8 cellular contexts compared by ENCODE assay signal in the genomic region with DNA sequence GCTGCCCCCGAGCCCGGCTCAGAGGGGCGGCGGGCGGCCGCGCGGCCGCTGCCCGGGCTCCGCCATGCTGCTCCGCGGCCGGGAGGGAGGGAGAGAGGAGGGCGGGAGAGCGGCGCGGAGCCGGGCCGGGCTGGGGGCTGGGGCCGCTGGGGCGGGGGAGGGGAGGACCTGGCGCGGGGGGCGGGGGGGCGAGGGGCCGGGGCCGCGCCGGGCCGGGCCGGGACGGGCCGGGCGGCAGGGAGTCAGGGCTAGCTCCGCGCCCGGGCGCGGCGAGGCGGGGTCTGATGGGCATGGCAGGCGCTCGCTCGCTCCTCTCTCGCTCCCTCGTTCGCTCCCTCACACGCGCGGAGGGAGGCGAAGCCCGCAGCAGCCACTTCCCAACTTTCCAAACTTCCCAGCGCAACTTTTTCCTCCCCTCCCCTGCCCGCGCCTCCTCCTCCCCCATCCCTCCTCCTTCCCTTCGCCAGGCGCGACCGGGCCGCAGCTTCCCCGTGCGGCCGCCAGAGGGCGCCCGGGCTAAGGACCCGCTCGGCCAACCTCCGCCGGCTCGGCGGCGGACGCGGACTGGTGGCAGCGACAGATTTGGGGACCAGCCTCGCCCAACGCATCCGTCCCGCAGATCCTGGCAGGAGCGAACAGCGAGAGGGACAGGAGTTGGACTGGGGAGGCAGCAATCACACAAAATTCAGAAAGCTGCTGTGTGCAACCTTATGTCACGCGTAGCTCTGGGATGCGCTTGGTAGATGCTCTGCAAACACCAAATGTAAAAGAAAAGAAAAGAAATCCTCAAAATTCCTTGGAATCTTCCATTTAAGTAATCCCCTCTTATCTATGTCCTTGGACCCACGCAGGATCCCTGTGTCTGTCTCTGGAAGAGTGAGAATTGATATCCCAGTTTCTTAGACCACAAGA. TPM values are rescaled to one million over a fixed set of nuclear protein-coding genes. Genes with fewer than 3 reads are reported as not detected.
DNase-seq lines count a peak whose midpoint lies in the region; ATAC-seq and TF ChIP-seq lines count a peak whose summit lies in the region.

A gene (minus strand): TSS at position 97 of the 912 bp plus-strand sequence.

- no peaks in the 10 kb centered on the region for H3K9me3 Mint-ChIP-seq in activated CD8-positive, alpha-beta T cell treated with anti-CD3 and anti-CD28 coated beads for 36 hours
- no peaks in the 10 kb centered on the region for H3K9me3 Mint-ChIP-seq in effector memory CD8-positive, alpha-beta T cell

- POLR2A ChIA-PET in activated CD8-positive, alpha-beta T cell treated with anti-CD3 and anti-CD28 coated beads for 36 hours (lab: Charles Lee), result interaction anchor here (0.9 kb wide), 1 partner anchor 11 kb away, joined by 3 read pairs; no protein-coding TSS in a partner anchor

- peak within 1 kb of the TSS; percentile 61 to 73 for H3K4me3 ChIP-seq in mesenchymal stem cell (ENCODE audit: insufficient read depth in 1 of 2, low read depth in 1 of 2, low read length in 2 of 2)

- H3K23ac ChIP-seq in mesenchymal stem cell (ENCODE audit: low read length in 2 of 2), result peak within 1 kb of the TSS in 1 of 2 experiments; percentile 28

- peak within 1 kb of the TSS; percentile 52 for H3K9ac ChIP-seq in mesenchymal stem cell (ENCODE audit: low read length)

- H2BK5ac ChIP-seq in mesenchymal stem cell (ENCODE audit: low read depth, low read length, poor library complexity, severe bottlenecking), result no peak within 1 kb of the TSS

- H3K18ac ChIP-seq in mesenchymal stem cell (ENCODE audit: low read depth in 1 of 2, low read length in 2 of 2), result no peak within 1 kb of the TSS

- peaks cover 2% of the 10 kb centered on the region for H3K4me1 Mint-ChIP-seq in activated CD8-positive, alpha-beta T cell treated with anti-CD3 and anti-CD28 coated beads for 36 hours (ENCODE audit: low read depth)
- peaks cover 7% of the 10 kb centered on the region in 2 donors for H3K4me1 Mint-ChIP-seq in effector memory CD8-positive, alpha-beta T cell (ENCODE audit: low read depth in 2 of 2)

- H3K4me3 Mint-ChIP-seq in activated CD8-positive, alpha-beta T cell treated with anti-CD3 and anti-CD28 coated beads for 36 hours, result peak within 1 kb of the TSS; percentile 54
- H3K4me3 Mint-ChIP-seq in effector memory CD8-positive, alpha-beta T cell, result peak within 1 kb of the TSS; percentile 42 to 64

- no peak within 1 kb of the TSS for H3K14ac ChIP-seq in mesenchymal stem cell (ENCODE audit: low read length in 2 of 2)

- no peak within 1 kb of the TSS for H3K4ac ChIP-seq in mesenchymal stem cell (ENCODE audit: low read depth in 1 of 2, low read length in 2 of 2)

- H2BK120ac ChIP-seq in mesenchymal stem cell (ENCODE audit: low read depth, low read length), result no peak within 1 kb of the TSS

- no peak within 1 kb of the TSS for H4K91ac ChIP-seq in mesenchymal stem cell (ENCODE audit: low read length)

- H2AFZ ChIP-seq in mesenchymal stem cell (ENCODE audit: low read depth, low read length), result no peak within 1 kb of the TSS

- no peak within 1 kb of the TSS for H3K27ac Mint-ChIP-seq in activated CD8-positive, alpha-beta T cell treated with anti-CD3 and anti-CD28 coated beads for 36 hours
- H3K27ac Mint-ChIP-seq in effector memory CD8-positive, alpha-beta T cell, result no peak within 1 kb of the TSS

- DNase-seq in NCI-H1417 (lab: John Stamatoyannopoulos, UW), result peak; percentile 56 to 72 (median 63)
- DNase-seq in NCI-H1417 treated with DMSO at 0.1 percent for 48 hours (lab: John Stamatoyannopoulos, UW), result no peak
- peak; percentile 37 for DNase-seq in NCI-H345 treated with DMSO at 0.1 percent for 48 hours (lab: John Stamatoyannopoulos, UW; ENCODE audit: unreplicated experiment)
- peak; percentile 63 for DNase-seq in activated CD8-positive, alpha-beta T cell treated with anti-CD3 and anti-CD28 coated beads for 36 hours
- DNase-seq in effector memory CD8-positive, alpha-beta T cell, result peak; percentile 41 to 50 (median 46)
- DNase-seq in mesenchymal stem cell, result peak; percentile 60
- peak; percentile 21 for DNase-seq in stimulated activated CD8-positive, alpha-beta memory T cell treated with anti-CD3 and anti-CD28 coated beads, Interleukin-12 subunit alpha, Interleukin-12 subunit beta, amount 100 ng/mL, for 1 hour (ENCODE audit: low read depth)

- 8% methylated on average over 40 of the region's 86 CpGs for WGBS in mesenchymal stem cell

- no peak within 1 kb of the TSS for H2AK5ac ChIP-seq in mesenchymal stem cell (ENCODE audit: low read length, severe bottlenecking)

- H3K79me1 ChIP-seq in mesenchymal stem cell (replicated peaks; ENCODE audit: low read length, poor library complexity, severe bottlenecking), result no peaks in the 10 kb centered on the region

- CTCF ChIA-PET in activated CD8-positive, alpha-beta T cell treated with anti-CD3 and anti-CD28 coated beads for 36 hours (lab: Charles Lee), result interaction anchor here (0.6 to 2.8 kb wide), 22 partner anchors 8 to 238 kb away, joined by 3 to 26 read pairs (median 4); no protein-coding TSS in a partner anchor

- H2BK12ac ChIP-seq in mesenchymal stem cell (ENCODE audit: low read length in 2 of 2), result no peak within 1 kb of the TSS

- no peak within 1 kb of the TSS for H2BK15ac ChIP-seq in mesenchymal stem cell (ENCODE audit: low read depth, poor library complexity, severe bottlenecking)

- no peak within 1 kb of the TSS for H3K27ac ChIP-seq in mesenchymal stem cell (ENCODE audit: low read length, poor library complexity, severe bottlenecking)

- H3K36me3 ChIP-seq in mesenchymal stem cell (ENCODE audit: control insufficient read depth in 1 of 2, insufficient read depth in 2 of 2, low read depth in 1 of 2, low read length in 2 of 2), result peaks cover 0 to 3% of the 10 kb centered on the region in 2 experiments

- H3K9me3 ChIP-seq in mesenchymal stem cell (ENCODE audit: control insufficient read depth, low read length), result no peaks in the 10 kb centered on the region

- H3K4me1 ChIP-seq in mesenchymal stem cell (ENCODE audit: control insufficient read depth, insufficient read depth, low read depth, low read length), result peaks cover 9% of the 10 kb centered on the region

- peak; percentile 88 for TF ChIP-seq CTCF in activated CD8-positive, alpha-beta T cell treated with anti-CD3 and anti-CD28 coated beads for 36 hours (IDR thresholded peaks at IDR 0.05)

- H4K8ac ChIP-seq in mesenchymal stem cell (ENCODE audit: low read length), result no peak within 1 kb of the TSS

- peak; percentile 83 for ATAC-seq in HG02884 (IDR thresholded peaks at IDR 0.05; ENCODE audit: unreplicated experiment)
- peak; percentile 93 for ATAC-seq in activated CD8-positive, alpha-beta T cell treated with anti-CD3 and anti-CD28 coated beads for 36 hours
- ATAC-seq in effector memory CD8-positive, alpha-beta T cell (replicated peaks), result peak; percentile 73

- intact Hi-C loops in activated CD8-positive, alpha-beta T cell treated with anti-CD3 and anti-CD28 coated beads for 36 hours (cut with micrococcal nuclease), result loop anchor here (5.0 to 10.0 kb wide), 3 partner anchors 65 to 237 kb away; no protein-coding TSS in a partner anchor

- H3K27me3 ChIP-seq in mesenchymal stem cell (ENCODE audit: control insufficient read depth in 1 of 2, insufficient read depth in 1 of 2, low read length in 2 of 2), result peaks cover 51 to 62% of the 10 kb centered on the region in 2 experiments

- H3K4me2 ChIP-seq in mesenchymal stem cell (ENCODE audit: low read length, poor library complexity, severe bottlenecking), result peak within 1 kb of the TSS; percentile 79

- peaks cover 43% of the 10 kb centered on the region for H3K27me3 Mint-ChIP-seq in activated CD8-positive, alpha-beta T cell treated with anti-CD3 and anti-CD28 coated beads for 36 hours
- peaks cover 63 to 68% of the 10 kb centered on the region in 2 donors for H3K27me3 Mint-ChIP-seq in effector memory CD8-positive, alpha-beta T cell

- H3K36me3 Mint-ChIP-seq in activated CD8-positive, alpha-beta T cell treated with anti-CD3 and anti-CD28 coated beads for 36 hours (ENCODE audit: low read depth), result no peaks in the 10 kb centered on the region
- H3K36me3 Mint-ChIP-seq in effector memory CD8-positive, alpha-beta T cell (ENCODE audit: insufficient read depth), result no peaks in the 10 kb centered on the region

RNA-seq across cellular contexts. Expression of the gene that starts here (rescaled TPM):
- not detected for total RNA-seq in activated CD8-positive, alpha-beta T cell treated with anti-CD3 and anti-CD28 coated beads for 36 hours
- 0.28 TPM for polyA plus RNA-seq in mesenchymal stem cell (2013, experiment 1 of 2)
- polyA plus RNA-seq in mesenchymal stem cell (2013, experiment 2 of 2), result 0.23 TPM

Comparison
In these comparisons a context has a peak if more than half of its experiments do, and no peak if none do; other contexts are left out.
1. Peak in DNase-seq and ATAC-seq in activated CD8-positive, alpha-beta T cell treated with anti-CD3 and anti-CD28 coated beads for 36 hours; RNA of the gene not detected or under 1 TPM.